ENCODE assay signal across 1 cellular context in the genomic region with DNA sequence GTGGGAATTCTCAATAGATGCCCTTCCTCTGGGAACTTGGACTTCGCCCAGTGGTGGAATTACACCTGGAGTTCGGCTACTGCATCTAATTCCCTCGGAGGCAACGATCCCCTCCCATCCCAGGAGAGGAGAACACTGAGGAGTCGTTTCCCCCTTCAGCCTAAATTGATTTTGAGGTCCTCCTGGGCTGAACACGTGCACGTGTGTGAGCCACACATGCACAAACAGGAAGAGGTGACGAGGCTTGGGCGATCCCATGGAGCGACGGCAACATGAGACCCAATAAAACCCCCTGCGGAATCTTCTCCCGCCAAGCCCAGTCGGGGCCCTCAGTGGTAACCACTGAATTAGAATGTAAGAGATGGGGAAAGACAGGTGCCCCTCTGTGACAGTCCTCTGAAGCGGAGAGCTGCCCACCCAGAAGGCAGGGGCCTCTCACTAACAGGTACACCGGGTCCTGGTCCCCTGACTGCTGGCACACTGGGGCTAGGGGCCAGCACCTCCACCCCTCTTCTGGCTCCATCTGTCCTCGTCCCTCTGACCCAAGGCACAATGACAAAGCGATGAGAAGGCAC.
TF ChIP-seq lines count a peak whose summit lies in the region.

No MANE protein-coding gene starts in this region.

TF ChIP-seq in IMR-90, 13 proteins besides CTCF, POLR2A, EP300 and RAD21:
- no peak for TF ChIP-seq RCOR1 (IDR thresholded peaks at IDR 0.05; ENCODE audit: insufficient replicate concordance, low read length)
- TF ChIP-seq, protein P1, sequence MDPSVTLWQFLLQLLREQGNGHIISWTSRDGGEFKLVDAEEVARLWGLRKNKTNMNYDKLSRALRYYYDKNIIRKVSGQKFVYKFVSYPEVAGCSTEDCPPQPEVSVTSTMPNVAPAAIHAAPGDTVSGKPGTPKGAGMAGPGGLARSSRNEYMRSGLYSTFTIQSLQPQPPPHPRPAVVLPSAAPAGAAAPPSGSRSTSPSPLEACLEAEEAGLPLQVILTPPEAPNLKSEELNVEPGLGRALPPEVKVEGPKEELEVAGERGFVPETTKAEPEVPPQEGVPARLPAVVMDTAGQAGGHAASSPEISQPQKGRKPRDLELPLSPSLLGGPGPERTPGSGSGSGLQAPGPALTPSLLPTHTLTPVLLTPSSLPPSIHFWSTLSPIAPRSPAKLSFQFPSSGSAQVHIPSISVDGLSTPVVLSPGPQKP (IDR thresholded peaks at IDR 0.05; ENCODE audit: borderline replicate concordance, low read depth, low read length): no peak
- no peak for TF ChIP-seq MAZ (IDR thresholded peaks at IDR 0.05; ENCODE audit: borderline replicate concordance, low read depth, low read length)
- no peak for TF ChIP-seq MAFK (IDR thresholded peaks at IDR 0.05; ENCODE audit: low read depth, low read length)
- TF ChIP-seq MXI1 (IDR thresholded peaks at IDR 0.05; ENCODE audit: borderline replicate concordance, low read depth, low read length): no peak
- TF ChIP-seq CHD1 (IDR thresholded peaks at IDR 0.05; ENCODE audit: low read depth, low read length): no peak
- TF ChIP-seq CEBPB (IDR thresholded peaks at IDR 0.05; ENCODE audit: low read depth, low read length): no peak
- TF ChIP-seq, protein P2, sequence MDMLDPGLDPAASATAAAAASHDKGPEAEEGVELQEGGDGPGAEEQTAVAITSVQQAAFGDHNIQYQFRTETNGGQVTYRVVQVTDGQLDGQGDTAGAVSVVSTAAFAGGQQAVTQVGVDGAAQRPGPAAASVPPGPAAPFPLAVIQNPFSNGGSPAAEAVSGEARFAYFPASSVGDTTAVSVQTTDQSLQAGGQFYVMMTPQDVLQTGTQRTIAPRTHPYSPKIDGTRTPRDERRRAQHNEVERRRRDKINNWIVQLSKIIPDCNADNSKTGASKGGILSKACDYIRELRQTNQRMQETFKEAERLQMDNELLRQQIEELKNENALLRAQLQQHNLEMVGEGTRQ (IDR thresholded peaks at IDR 0.05; ENCODE audit: low read depth, low read length): no peak
- TF ChIP-seq RFX5 (IDR thresholded peaks at IDR 0.05; ENCODE audit: low read depth, low read length): no peak
- no peak for TF ChIP-seq NFE2L2 (IDR thresholded peaks at IDR 0.05; ENCODE audit: low read depth, low read length)
- no peak for TF ChIP-seq FOS (IDR thresholded peaks at IDR 0.05; ENCODE audit: low read depth, low read length)
- TF ChIP-seq SMC3 (IDR thresholded peaks at IDR 0.05; ENCODE audit: low read depth, low read length): no peak
- no peak for TF ChIP-seq BHLHE40 (IDR thresholded peaks at IDR 0.05; ENCODE audit: low read depth, low read length)
